ENCODE assay signal across 8 cellular contexts in genomic region chr6:96520851-96521115, GRCh38. TPM values are rescaled to one million over a fixed set of nuclear protein-coding genes. Genes with fewer than 3 reads are reported as not detected.
DNase-seq lines count a peak whose midpoint lies in the region; ATAC-seq and TF ChIP-seq lines count a peak whose summit lies in the region.

No MANE protein-coding gene starts in this region.

- intact Hi-C loops in activated naive CD4-positive, alpha-beta T cell treated with anti-CD3 and anti-CD28 coated beads for 36 hours (cut with micrococcal nuclease), result loop anchor here (1.0 to 2.0 kb wide), 4 partner anchors 54 to 943 kb away; partner anchors contain the start of genes KLHL32, MANEA and NDUFAF4

- ATAC-seq in activated naive CD8-positive, alpha-beta T cell treated with anti-CD3 and anti-CD28 coated beads, Interleukin-2, amount 10 ng/mL, durations not matched to agents 7 days and 5 days (ENCODE audit: low read depth), result no peak
- ATAC-seq in GM19452 (IDR thresholded peaks at IDR 0.05; ENCODE audit: unreplicated experiment), result no peak

- no peak for TF ChIP-seq CTCF in type B pancreatic cell (conservative IDR thresholded peaks at IDR 0.05)

- peaks cover 13% of the 10 kb centered on the region for H3K4me1 Mint-ChIP-seq in activated naive CD4-positive, alpha-beta T cell treated with anti-CD3 and anti-CD28 coated beads for 36 hours (ENCODE audit: low read depth)
- H3K4me1 Mint-ChIP-seq in activated naive CD8-positive, alpha-beta T cell treated with anti-CD3 and anti-CD28 coated beads, Interleukin-2, amount 10 ng/mL, durations not matched to agents 7 days and 5 days, result peaks cover 10% of the 10 kb centered on the region
- H3K4me1 Mint-ChIP-seq in type B pancreatic cell (ENCODE audit: unreplicated experiment), result peaks cover 7% of the 10 kb centered on the region

- H3K27me3 Mint-ChIP-seq in activated naive CD4-positive, alpha-beta T cell treated with anti-CD3 and anti-CD28 coated beads for 36 hours (ENCODE audit: low read depth), result no peaks in the 10 kb centered on the region
- H3K27me3 Mint-ChIP-seq in activated naive CD8-positive, alpha-beta T cell treated with anti-CD3 and anti-CD28 coated beads, Interleukin-2, amount 10 ng/mL, durations not matched to agents 7 days and 5 days, result no peaks in the 10 kb centered on the region
- H3K27me3 Mint-ChIP-seq in type B pancreatic cell, result no peaks in the 10 kb centered on the region

- no peaks in the 10 kb centered on the region for H3K9me3 Mint-ChIP-seq in activated naive CD4-positive, alpha-beta T cell treated with anti-CD3 and anti-CD28 coated beads for 36 hours
- no peaks in the 10 kb centered on the region for H3K9me3 Mint-ChIP-seq in activated naive CD8-positive, alpha-beta T cell treated with anti-CD3 and anti-CD28 coated beads, Interleukin-2, amount 10 ng/mL, durations not matched to agents 7 days and 5 days
- H3K9me3 Mint-ChIP-seq in type B pancreatic cell, result no peaks in the 10 kb centered on the region

- H3K27ac Mint-ChIP-seq in activated naive CD4-positive, alpha-beta T cell treated with anti-CD3 and anti-CD28 coated beads for 36 hours, result no peak overlapping the region
- H3K27ac Mint-ChIP-seq in activated naive CD8-positive, alpha-beta T cell treated with anti-CD3 and anti-CD28 coated beads, Interleukin-2, amount 10 ng/mL, durations not matched to agents 7 days and 5 days, result no peak overlapping the region
- peak overlapping the region; percentile 100 for H3K27ac Mint-ChIP-seq in type B pancreatic cell

- CTCF ChIA-PET in activated naive CD4-positive, alpha-beta T cell treated with anti-CD3 and anti-CD28 coated beads for 36 hours (lab: Charles Lee), result no interaction called here

- no peak for DNase-seq in activated naive CD4-positive, alpha-beta T cell treated with anti-CD3 and anti-CD28 coated beads for 36 hours
- DNase-seq in activated naive CD4-positive, alpha-beta T cell treated with anti-CD3 and anti-CD28 coated beads, Interleukin-2, amount 50 U/mL, for 16 hours, result no peak
- DNase-seq in activated naive CD8-positive, alpha-beta T cell treated with anti-CD3 and anti-CD28 coated beads, Interleukin-2, amount 10 ng/mL, durations not matched to agents 7 days and 5 days, result no peak
- DNase-seq in left kidney (ENCODE audit: low read depth, low spot score) (peak; percentile 6), type B pancreatic cell (ENCODE audit: extremely low spot score, unreplicated experiment) (no peak), NCI-H1694 (lab: John Stamatoyannopoulos, UW) (no peak), amniotic stem cell (lab: John Stamatoyannopoulos, UW) (no peak)

- peak overlapping the region; percentile 98 for H3K4me3 Mint-ChIP-seq in activated naive CD4-positive, alpha-beta T cell treated with anti-CD3 and anti-CD28 coated beads for 36 hours
- peak overlapping the region; percentile 98 for H3K4me3 Mint-ChIP-seq in activated naive CD8-positive, alpha-beta T cell treated with anti-CD3 and anti-CD28 coated beads, Interleukin-2, amount 10 ng/mL, durations not matched to agents 7 days and 5 days
- H3K4me3 Mint-ChIP-seq in type B pancreatic cell, result peak overlapping the region; percentile 100

- peaks cover 1% of the 10 kb centered on the region for H3K36me3 Mint-ChIP-seq in activated naive CD4-positive, alpha-beta T cell treated with anti-CD3 and anti-CD28 coated beads for 36 hours (ENCODE audit: low read depth)
- peaks cover 1% of the 10 kb centered on the region for H3K36me3 Mint-ChIP-seq in activated naive CD8-positive, alpha-beta T cell treated with anti-CD3 and anti-CD28 coated beads, Interleukin-2, amount 10 ng/mL, durations not matched to agents 7 days and 5 days
- H3K36me3 Mint-ChIP-seq in type B pancreatic cell, result peaks cover 10% of the 10 kb centered on the region

- POLR2A ChIA-PET in activated naive CD8-positive, alpha-beta T cell treated with anti-CD3 and anti-CD28 coated beads, Interleukin-2, amount 10 ng/mL, durations not matched to agents 7 days and 5 days (lab: Charles Lee), result interaction anchor here (1.9 kb wide), 1 partner anchor 21 kb away, joined by 8 read pairs; no protein-coding TSS in a partner anchor

RNA-seq across cellular contexts. Expression of gene UFL1, which starts 0.8 kb away (rescaled TPM):
- total RNA-seq in activated naive CD4-positive, alpha-beta T cell treated with anti-CD3 and anti-CD28 coated beads for 36 hours, result 10 to 100 TPM; 28.3 to 28.7 TPM
- 10 to 100 TPM; 23.3 to 23.7 TPM for total RNA-seq in activated naive CD8-positive, alpha-beta T cell treated with anti-CD3 and anti-CD28 coated beads, Interleukin-2, amount 10 ng/mL, durations not matched to agents 7 days and 5 days
- total RNA-seq in type B pancreatic cell (ENCODE audit: low replicate concordance), result 21.9 and 25.1 TPM in 2 replicates

RNA-seq across cellular contexts. Expression of gene FHL5, which starts 42.1 kb away (rescaled TPM):
- total RNA-seq in activated naive CD4-positive, alpha-beta T cell treated with anti-CD3 and anti-CD28 coated beads for 36 hours, result not detected
- total RNA-seq in activated naive CD8-positive, alpha-beta T cell treated with anti-CD3 and anti-CD28 coated beads, Interleukin-2, amount 10 ng/mL, durations not matched to agents 7 days and 5 days, result not detected
- 0.14 and 0.41 TPM in 2 replicates for total RNA-seq in type B pancreatic cell (ENCODE audit: low replicate concordance)
